Comparison of ENCODE assay signal across 8 cellular contexts in the genomic region with DNA sequence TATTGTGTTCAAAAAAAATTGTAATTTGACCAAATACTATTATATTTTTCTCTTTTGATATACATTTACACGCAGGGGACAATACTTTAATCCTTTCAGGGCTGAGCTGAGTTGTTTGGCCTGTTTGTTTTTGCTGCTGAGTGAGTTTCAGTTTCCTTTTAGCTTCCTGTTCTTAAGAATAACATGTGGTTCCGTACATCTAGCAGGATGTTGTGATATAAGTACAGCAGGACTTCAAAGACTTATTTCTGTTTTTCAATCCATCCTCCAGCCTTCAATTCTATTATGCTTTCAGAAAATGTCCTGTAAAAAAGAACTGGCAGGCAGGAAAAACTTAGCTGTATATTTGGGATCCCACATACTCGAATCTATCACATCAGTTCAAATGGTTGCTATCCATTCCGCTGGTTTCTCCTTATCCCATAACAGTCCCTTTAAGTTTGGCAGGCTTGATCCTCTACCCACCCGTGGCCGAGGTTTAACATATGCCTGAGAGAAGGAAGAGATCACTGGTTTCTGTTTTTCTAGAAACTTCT.
DNase-seq lines count a peak whose midpoint lies in the region; ATAC-seq and TF ChIP-seq lines count a peak whose summit lies in the region.

No MANE protein-coding gene starts in this region.

- H3K4me3 ChIP-seq in WERI-Rb-1 (ENCODE audit: low read depth, low read length) (no peak overlapping the region), neural progenitor cell (no peak overlapping the region)

- H3K27me3 Mint-ChIP-seq in neural progenitor cell (ENCODE audit: insufficient read depth, low read depth) = no peaks in the 10 kb centered on the region

- no peaks in the 10 kb centered on the region for H3K9me3 ChIP-seq in WERI-Rb-1 (ENCODE audit: severe bottlenecking)
- H3K9me3 ChIP-seq in neural progenitor cell (ENCODE audit: low read depth) = no peaks in the 10 kb centered on the region

- H3K9me3 Mint-ChIP-seq in activated naive CD4-positive, alpha-beta T cell treated with anti-CD3 and anti-CD28 coated beads, Interleukin-2, amount 50 U/mL, for 72 hours = peaks cover 6 to 12% of the 10 kb centered on the region in 2 donors
- H3K9me3 Mint-ChIP-seq in neural progenitor cell = peaks cover 3% of the 10 kb centered on the region

- H3K27me3 ChIP-seq in WERI-Rb-1 (ENCODE audit: insufficient read depth, low read depth, severe bottlenecking) (no peaks in the 10 kb centered on the region), neural progenitor cell (no peaks in the 10 kb centered on the region)

- H2AFZ ChIP-seq in neural progenitor cell (replicated peaks) = no peak overlapping the region

- no peaks in the 10 kb centered on the region for H3K4me1 Mint-ChIP-seq in neural progenitor cell

- H3K36me3 ChIP-seq in WERI-Rb-1 (no peaks in the 10 kb centered on the region), neural progenitor cell (no peaks in the 10 kb centered on the region)

- TF ChIP-seq CTCF in GM10248 (IDR thresholded peaks at IDR 0.05; ENCODE audit: control extremely low read depth, extremely low read depth, low read depth, missing control alignments) = no peak
- TF ChIP-seq CTCF in WERI-Rb-1 (IDR thresholded peaks at IDR 0.05; ENCODE audit: low read depth, low read length) = no peak
- no peak for TF ChIP-seq CTCF in neural progenitor cell (IDR thresholded peaks at IDR 0.05)

- H3K9ac ChIP-seq in neural progenitor cell = no peak overlapping the region

- CTCF ChIA-PET in GM10248 (lab: Yijun Ruan, JAX) = interaction anchor here (1.5 to 1.6 kb wide), 2 partner anchors 43 to 195 kb away, joined by 5 read pairs; no protein-coding TSS in a partner anchor

- in situ Hi-C loops in KBM-7 (cut with MboI; ENCODE audit: low pct_unique_long_range_greater_than_20kb, low sequenced_read_pairs) = no loop called here

- peaks cover 22 to 26% of the 10 kb centered on the region in 2 donors for H3K36me3 Mint-ChIP-seq in activated naive CD4-positive, alpha-beta T cell treated with anti-CD3 and anti-CD28 coated beads, Interleukin-2, amount 50 U/mL, for 72 hours
- H3K36me3 Mint-ChIP-seq in neural progenitor cell = no peaks in the 10 kb centered on the region

- H3K27ac Mint-ChIP-seq in activated naive CD4-positive, alpha-beta T cell treated with anti-CD3 and anti-CD28 coated beads, Interleukin-2, amount 50 U/mL, for 72 hours = peak overlapping the region; percentile 54 to 97
- no peak overlapping the region for H3K27ac Mint-ChIP-seq in neural progenitor cell

- no peak overlapping the region for H3K27ac ChIP-seq in WERI-Rb-1
- H3K27ac ChIP-seq in neural progenitor cell = no peak overlapping the region

- H3K4me1 ChIP-seq in neural progenitor cell = no peaks in the 10 kb centered on the region

- no peaks in the 10 kb centered on the region for H3F3A ChIP-seq in neural progenitor cell (ENCODE audit: low read depth)

- H3K4me2 ChIP-seq in neural progenitor cell = no peak overlapping the region

- no peaks in the 10 kb centered on the region for H3K79me2 ChIP-seq in neural progenitor cell (ENCODE audit: low read depth)

- peak; percentile 99 for ATAC-seq in GM21528 (IDR thresholded peaks at IDR 0.05; ENCODE audit: low FRiP score, unreplicated experiment)
- ATAC-seq in activated naive CD4-positive, alpha-beta T cell treated with anti-CD3 and anti-CD28 coated beads, Interleukin-2, amount 50 U/mL, for 72 hours = peak; percentile 88 to 91
- peak; percentile 61 for ATAC-seq in left lobe of liver

- no peaks in the 10 kb centered on the region for H4K20me1 ChIP-seq in neural progenitor cell (ENCODE audit: low read depth)

- H3K4me3 Mint-ChIP-seq in neural progenitor cell = no peak overlapping the region

- POLR2A ChIA-PET in GM10248 (lab: Yijun Ruan, JAX) = no interaction called here

- DNase-seq in GM10248 (ENCODE audit: extremely low spot score) (peak; percentile 33), KBM-7 (peak; percentile 4), left lobe of liver (ENCODE audit: low spot score) (no peak), AG08396 (ENCODE audit: low spot score) (no peak), WERI-Rb-1 (no peak), neural progenitor cell (ENCODE audit: low spot score) (no peak)
- DNase-seq in activated naive CD4-positive, alpha-beta T cell treated with anti-CD3 and anti-CD28 coated beads, Interleukin-2, amount 50 U/mL, for 72 hours (ENCODE audit: low spot score in 2 of 2) = no peak

Comparison
In these comparisons a context has a peak if more than half of its experiments do, and no peak if none do; other contexts are left out.
1. DNase-seq: peak in GM10248 (single experiment) and KBM-7 (single experiment); none in activated naive CD4-positive, alpha-beta T cell treated with anti-CD3 and anti-CD28 coated beads, Interleukin-2, amount 50 U/mL, for 72 hours (0 of 2), left lobe of liver (single experiment), AG08396 (single experiment), WERI-Rb-1 (single experiment) and neural progenitor cell (single experiment).
2. Peak in every context shown above with its lines, with median percentiles within 50 percentile points of each other: ATAC-seq.